ENCODE assay signal across 8 cellular contexts in genomic region chr21:37073417-37074194, GRCh38. TPM values are rescaled to one million over a fixed set of nuclear protein-coding genes. Genes with fewer than 3 reads are reported as not detected.
DNase-seq lines count a peak whose midpoint lies in the region; TF ChIP-seq lines count a peak whose summit lies in the region.

No MANE protein-coding gene starts in this region.

- H3K9ac ChIP-seq in duodenal mucosa (ENCODE audit: low read depth in 1 of 2, low read length in 2 of 2), result peak overlapping the region; percentile 93 to 98

- peak overlapping the region; percentile 75 for H3K4me3 ChIP-seq in HEK293 (ENCODE audit: low read depth, low read length)
- H3K4me3 ChIP-seq in duodenal mucosa (ENCODE audit: low read depth in 1 of 2, low read length in 2 of 2), result peak overlapping the region; percentile 97 to 99

- H3K9me3 Mint-ChIP-seq in activated CD4-positive, alpha-beta T cell treated with anti-CD3 and anti-CD28 coated beads, Interleukin-2, amount 10 ng/mL, durations not matched to agents 7 days and 5 days, result no peaks in the 10 kb centered on the region

- POLR2A ChIA-PET in HEK293 (lab: Yijun Ruan, JAX), result no interaction called here
- POLR2A ChIA-PET in activated CD4-positive, alpha-beta T cell treated with anti-CD3 and anti-CD28 coated beads, Interleukin-2, amount 10 ng/mL, durations not matched to agents 7 days and 5 days (lab: Charles Lee), result no interaction called here

- CTCF ChIA-PET in HEK293 (lab: Yijun Ruan, JAX), result interaction anchor here (0.6 kb wide), 1 partner anchor 97 kb away, joined by 4 read pairs; no protein-coding TSS in a partner anchor
- CTCF ChIA-PET in activated CD4-positive, alpha-beta T cell treated with anti-CD3 and anti-CD28 coated beads, Interleukin-2, amount 10 ng/mL, durations not matched to agents 7 days and 5 days (lab: Charles Lee), result no interaction called here

- H3K4me1 Mint-ChIP-seq in activated CD4-positive, alpha-beta T cell treated with anti-CD3 and anti-CD28 coated beads, Interleukin-2, amount 10 ng/mL, durations not matched to agents 7 days and 5 days, result peaks cover 41% of the 10 kb centered on the region

- H3K27ac Mint-ChIP-seq in activated CD4-positive, alpha-beta T cell treated with anti-CD3 and anti-CD28 coated beads, Interleukin-2, amount 10 ng/mL, durations not matched to agents 7 days and 5 days, result peak overlapping the region; percentile 92

- H3K36me3 ChIP-seq in HEK293 (ENCODE audit: control insufficient read depth in 2 of 2, insufficient read depth in 1 of 2, low read length in 2 of 2), result peaks cover 8 to 19% of the 10 kb centered on the region in 2 experiments
- H3K36me3 ChIP-seq in duodenal mucosa (ENCODE audit: control insufficient read depth in 1 of 2, insufficient read depth in 2 of 2, low read length in 2 of 2), result peaks cover 3 to 4% of the 10 kb centered on the region in 2 donors

- H3K4me1 ChIP-seq in HEK293 (ENCODE audit: control insufficient read depth, insufficient read depth, low read length) (0 out of 2 replicates have a peak, but pooled peaks cover 6% of the 10 kb centered on the region), duodenal mucosa (ENCODE audit: control insufficient read depth in 1 of 2, insufficient read depth in 2 of 2, low read length in 2 of 2) (peaks cover 16 to 20% of the 10 kb centered on the region in 2 donors)

- H3K4me3 Mint-ChIP-seq in activated CD4-positive, alpha-beta T cell treated with anti-CD3 and anti-CD28 coated beads, Interleukin-2, amount 10 ng/mL, durations not matched to agents 7 days and 5 days, result peak overlapping the region; percentile 88

- peak; percentile 68 for DNase-seq in NAMALWA (ENCODE audit: low spot score)
- peak; percentile 64 for DNase-seq in activated CD4-positive, alpha-beta T cell treated with anti-CD3 and anti-CD28 coated beads, Interleukin-2, amount 10 ng/mL, durations not matched to agents 7 days and 5 days
- DNase-seq in medulla oblongata (ENCODE audit: extremely low spot score), result peak; percentile 67
- DNase-seq in stimulated activated CD4-positive, alpha-beta T cell treated with anti-CD3 and anti-CD28 coated beads, TNF-alpha, amount 100 ng/mL, for 48 hours (ENCODE audit: low read depth in 3 of 3), result peak; percentile 26 to 51 (median 26)
- DNase-seq in SHP77 treated with DMSO at 0.1 percent for 48 hours (lab: John Stamatoyannopoulos, UW), result no peak

- no peaks in the 10 kb centered on the region for H3K27me3 ChIP-seq in duodenal mucosa (ENCODE audit: control insufficient read depth in 1 of 2, insufficient read depth in 2 of 2, low read length in 2 of 2)

- H3K27ac ChIP-seq in HEK293 (ENCODE audit: extremely low read depth, low read depth, low read length), result peak overlapping the region; percentile 85
- H3K27ac ChIP-seq in duodenal mucosa (ENCODE audit: low read depth, low read length), result peak overlapping the region; percentile 87

- H3K27me3 Mint-ChIP-seq in activated CD4-positive, alpha-beta T cell treated with anti-CD3 and anti-CD28 coated beads, Interleukin-2, amount 10 ng/mL, durations not matched to agents 7 days and 5 days, result no peaks in the 10 kb centered on the region

- H3K36me3 Mint-ChIP-seq in activated CD4-positive, alpha-beta T cell treated with anti-CD3 and anti-CD28 coated beads, Interleukin-2, amount 10 ng/mL, durations not matched to agents 7 days and 5 days (ENCODE audit: low read depth), result peaks cover 13% of the 10 kb centered on the region

- peak; percentile 32; the same call in 1 of the 2 replicates for TF ChIP-seq CTCF in GM12874 (IDR thresholded peaks at IDR 0.05; ENCODE audit: insufficient read depth, low read depth, low read length)
- TF ChIP-seq CTCF in HEK293 (tag by site-specific recombination; IDR thresholded peaks at IDR 0.05), result peak; percentile 100

- H3K9me3 ChIP-seq in HEK293 (ENCODE audit: control insufficient read depth, insufficient read depth, low read depth, low read length), result no peaks in the 10 kb centered on the region
- H3K9me3 ChIP-seq in duodenal mucosa (ENCODE audit: control insufficient read depth in 1 of 2, low read length in 2 of 2), result no peaks in the 10 kb centered on the region

TF ChIP-seq in HEK293, 187 proteins besides CTCF, POLR2A, EP300 and RAD21 (continues in another document):
- TF ChIP-seq ATF2 (tag by site-specific recombination; IDR thresholded peaks at IDR 0.05; ENCODE audit: low read depth) (no peak), ZSCAN4 (tag by site-specific recombination; IDR thresholded peaks at IDR 0.05) (peak; percentile 60), ZEB2 (tag by site-specific recombination; IDR thresholded peaks at IDR 0.05) (no peak; the same call in none of the 2 replicates), ZNF558 (tag by site-specific recombination; IDR thresholded peaks at IDR 0.05) (no peak), ZNF654 (tag by site-specific recombination; IDR thresholded peaks at IDR 0.05; ENCODE audit: low read depth) (no peak), ZNF157 (tag by site-specific recombination; IDR thresholded peaks at IDR 0.05) (no peak), ZNF518A (tag by site-specific recombination; conservative IDR thresholded peaks at IDR 0.05; ENCODE audit: low read depth) (no peak), ZNF266 (tag by site-specific recombination; IDR thresholded peaks at IDR 0.05; ENCODE audit: low read depth) (no peak), ZNF549 (tag by site-specific recombination; IDR thresholded peaks at IDR 0.05) (no peak), ZNF146 (tag by site-specific recombination; IDR thresholded peaks at IDR 0.05) (peak; percentile 21; the same call in 1 of the 2 replicates), ZNF37A (tag by site-specific recombination; IDR thresholded peaks at IDR 0.05) (no peak), REPIN1 (tag by site-specific recombination; IDR thresholded peaks at IDR 0.05; ENCODE audit: low read depth) (peak; percentile 71; the same call in 1 of the 2 replicates), ZNF311 (tag by site-specific recombination; IDR thresholded peaks at IDR 0.05; ENCODE audit: borderline replicate concordance) (no peak), ZFP69B (tag by site-specific recombination; IDR thresholded peaks at IDR 0.05) (no peak)

RNA-seq across cellular contexts. Expression of gene TTC3, which starts 0.6 kb away (rescaled TPM):
- total RNA-seq in activated CD4-positive, alpha-beta T cell treated with anti-CD3 and anti-CD28 coated beads, Interleukin-2, amount 10 ng/mL, durations not matched to agents 7 days and 5 days, result 10 to 100 TPM; 49.4 to 52.5 TPM

RNA-seq across cellular contexts. Expression of gene PIGP, which starts 0.7 kb away (rescaled TPM):
- 10 to 100 TPM; 13.5 to 21.7 TPM for total RNA-seq in activated CD4-positive, alpha-beta T cell treated with anti-CD3 and anti-CD28 coated beads, Interleukin-2, amount 10 ng/mL, durations not matched to agents 7 days and 5 days
